ENCODE assay signal across 13 cellular contexts in genomic region chr2:47015730-47016129, GRCh38.
DNase-seq lines count a peak whose midpoint lies in the region; ATAC-seq and TF ChIP-seq lines count a peak whose summit lies in the region.
"Had no signal": no experiment of that assay in that cellular context is flagged by ENCODE, and none has a peak within 500 bp of the region (broad histone marks: within the 10 kb centered on the region; RNA-seq: fewer than 3 reads in every experiment).

No MANE protein-coding gene starts in this region.

- H3K27me3 ChIP-seq in brain microvascular endothelial cell (replicated peaks) (no peaks in the 10 kb centered on the region), tibial artery (no peaks in the 10 kb centered on the region)

- intact Hi-C loops in Right ventricle myocardium inferior (cut with DNase I): no loop called here
- intact Hi-C loops in Right ventricle myocardium superior (cut with DNase I): no loop called here
- intact Hi-C loops in tibial artery (cut with DNase I; ENCODE audit: low total_unique reads): no loop called here
- intact Hi-C loops in mucosa of descending colon (cut with DNase I, micrococcal nuclease): no loop called here

- H3K27ac Mint-ChIP-seq in nephron progenitor cell: peak overlapping the region; percentile 77

- H3K27ac ChIP-seq in brain microvascular endothelial cell (peak overlapping the region; percentile 64), tibial artery (peak overlapping the region; percentile 58 to 92)
- H3K27ac ChIP-seq: KMS-11 had no signal

- peaks cover 4% of the 10 kb centered on the region for H3K36me3 Mint-ChIP-seq in nephron progenitor cell (ENCODE audit: low read depth)

- H3K4me3 ChIP-seq in brain microvascular endothelial cell (ENCODE audit: low read depth, low read length) (no peak overlapping the region), tibial artery (no peak overlapping the region), mucosa of descending colon (no peak overlapping the region)

- DNase-seq in Right ventricle myocardium inferior (ENCODE audit: missing footprints) (peak; percentile 13), Right ventricle myocardium superior (no peak), brain microvascular endothelial cell (no peak), nephron progenitor cell (no peak), tibial artery (no peak), mucosa of descending colon (no peak)
- DNase-seq in stimulated activated CD4-positive, alpha-beta T cell treated with anti-CD3 and anti-CD28 coated beads, Interleukin-1b, Interleukin-23, amount 100 ng/mL, for 48 hours: no peak
- DNase-seq: activated naive CD4-positive, alpha-beta T cell treated with anti-CD3 and anti-CD28 coated beads, Interleukin-2, amount 50 U/mL, for 16 hours; cortex of kidney; SHP77 treated with DMSO at 0.1 percent for 48 hours; stimulated activated CD4-positive, alpha-beta T cell treated with anti-CD3 and anti-CD28 coated beads, Interleukin-12 subunit alpha, Interleukin-12 subunit beta, amount 100 ng/mL, for 4 hours had no signal

- H3K9me3 Mint-ChIP-seq in nephron progenitor cell: no peaks in the 10 kb centered on the region

- no peak for ATAC-seq in Right ventricle myocardium inferior
- ATAC-seq in Right ventricle myocardium superior (ENCODE audit: poor library complexity): no peak
- no peak for ATAC-seq in mucosa of descending colon
- ATAC-seq in HG02763 (IDR thresholded peaks at IDR 0.05; ENCODE audit: unreplicated experiment): no peak

- no peak for TF ChIP-seq CTCF in brain microvascular endothelial cell (IDR thresholded peaks at IDR 0.05; ENCODE audit: low read depth, low read length, missing control alignments)
- no peak for TF ChIP-seq CTCF in nephron progenitor cell (IDR thresholded peaks at IDR 0.05)
- TF ChIP-seq CTCF in tibial artery (IDR thresholded peaks at IDR 0.05): no peak
- no peak for TF ChIP-seq CTCF in mucosa of descending colon (IDR thresholded peaks at IDR 0.05)

- no peaks in the 10 kb centered on the region for H3K27me3 Mint-ChIP-seq in nephron progenitor cell (ENCODE audit: low read depth, poor library complexity)

- H3K4me3 Mint-ChIP-seq in nephron progenitor cell: no peak overlapping the region

- H3K9me3 ChIP-seq in tibial artery (no peaks in the 10 kb centered on the region), mucosa of descending colon (no peaks in the 10 kb centered on the region)

- peaks cover 37% of the 10 kb centered on the region for H3K36me3 ChIP-seq in brain microvascular endothelial cell (replicated peaks)
- peaks cover 6 to 48% (median 27%) of the 10 kb centered on the region in 3 donors for H3K36me3 ChIP-seq in tibial artery
- no peaks in the 10 kb centered on the region for H3K36me3 ChIP-seq in mucosa of descending colon (ENCODE audit: low read depth)

- in situ Hi-C loops in brain microvascular endothelial cell (cut with HindIII; ENCODE audit: low pct_ligation_motif_present, low sequenced_read_pairs): loop anchor here (25.0 kb wide), 1 partner anchor 147 kb away; the partner anchor contains the start of gene STPG4

- peaks cover 55% of the 10 kb centered on the region for H3K4me1 Mint-ChIP-seq in nephron progenitor cell

- peaks cover 0 to 65% (median 48%) of the 10 kb centered on the region in 4 donors for H3K4me1 ChIP-seq in tibial artery
- H3K4me1 ChIP-seq in mucosa of descending colon (ENCODE audit: low read depth): no peaks in the 10 kb centered on the region
